In the genomic region with DNA sequence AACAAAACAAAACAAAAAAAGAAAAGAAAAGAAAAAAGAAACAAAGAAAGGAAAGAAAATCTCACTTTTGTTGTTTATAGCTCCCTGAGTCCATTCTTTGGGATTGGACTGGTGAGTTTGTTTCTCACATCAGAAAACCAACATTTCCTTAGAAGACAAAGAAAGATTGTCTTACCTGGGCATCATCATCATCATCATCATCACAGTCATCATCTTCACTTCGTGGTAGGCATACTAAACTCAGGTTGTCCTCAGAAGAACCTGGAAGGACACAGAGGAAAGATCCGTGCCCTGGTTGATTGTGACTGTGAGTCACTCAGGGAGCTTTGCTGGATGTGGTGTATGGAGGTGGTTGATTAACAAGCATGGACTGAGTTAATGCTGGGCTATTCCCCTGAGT, we compare ENCODE assay signal across 20 cellular contexts. TPM values are rescaled to one million over a fixed set of nuclear protein-coding genes. Genes with fewer than 3 reads are reported as not detected.
"Had no signal": no experiment of that assay in that cellular context is flagged by ENCODE, and none has a peak within 500 bp of the region (broad histone marks: within the 10 kb centered on the region; RNA-seq: fewer than 3 reads in every experiment).

No MANE protein-coding gene starts in this region.

RNA-seq across cellular contexts. Expression of a gene that starts 10.2 kb away (rescaled TPM):
- total RNA-seq: activated naive CD8-positive, alpha-beta T cell treated with anti-CD3 and anti-CD28 coated beads for 36 hours; ascending aorta; cardiac muscle cell; dermis microvascular lymphatic vessel endothelial cell; endothelial cell of umbilical vein; fibroblast of lung; glomerular endothelial cell had no signal
- polyA plus RNA-seq: cardiac muscle cell, fibroblast of lung had no signal

RNA-seq across cellular contexts. Expression of a gene that starts 41.8 kb away (rescaled TPM):
- total RNA-seq: activated CD4-positive, alpha-beta memory T cell treated with anti-CD3 and anti-CD28 coated beads for 36 hours; activated CD4-positive, alpha-beta T cell treated with anti-CD3 and anti-CD28 coated beads for 36 hours; activated CD4-positive, alpha-beta T cell treated with anti-CD3 and anti-CD28 coated beads, Interleukin-2, amount 10 ng/mL, durations not matched to agents 24 days and 14 days; activated CD8-positive, alpha-beta memory T cell treated with anti-CD3 and anti-CD28 coated beads for 36 hours; activated CD8-positive, alpha-beta T cell treated with anti-CD3 and anti-CD28 coated beads, Interleukin-2, amount 10 ng/mL, durations not matched to agents 7 days and 5 days; activated naive CD4-positive, alpha-beta T cell treated with anti-CD3 and anti-CD28 coated beads for 36 hours; activated naive CD8-positive, alpha-beta T cell treated with anti-CD3 and anti-CD28 coated beads for 36 hours; activated T-helper 1 cell treated with anti-CD3 and anti-CD28 coated beads, Interleukin-12 subunit alpha, Interleukin-12 subunit beta, Interleukin-2, Interleukin-4 antibody, amounts not matched to agents 30 ng/mL and 10 ng/mL and 1 ng/mL, durations not matched to agents 14 hours and 24 hours and 36 hours; ascending aorta; breast epithelium; cardiac muscle cell; colonic mucosa; dermis microvascular lymphatic vessel endothelial cell; endothelial cell of umbilical vein; esophagus squamous epithelium; fibroblast of lung; fibroblast of villous mesenchyme; gastroesophageal sphincter; glomerular endothelial cell had no signal
- polyA plus RNA-seq: cardiac muscle cell, endothelial cell of umbilical vein, esophagus, fibroblast of lung had no signal
